Comparison of ENCODE assay signal across 17 cellular contexts in genomic region chr17:51224615-51225262, GRCh38. TPM values are rescaled to one million over a fixed set of nuclear protein-coding genes. Genes with fewer than 3 reads are reported as not detected.
DNase-seq lines count a peak whose midpoint lies in the region; ATAC-seq and TF ChIP-seq lines count a peak whose summit lies in the region.
"Had no signal": no experiment of that assay in that cellular context is flagged by ENCODE, and none has a peak within 500 bp of the region (broad histone marks: within the 10 kb centered on the region; RNA-seq: fewer than 3 reads in every experiment).

No MANE protein-coding gene starts in this region.

- peak overlapping the region in 6 of 10 donors; percentile 32 to 64 (median 59) for H3K27ac ChIP-seq in heart right ventricle
- H3K27ac ChIP-seq: gastrocnemius medialis, ovary had no signal

- H3K9me3 ChIP-seq in heart right ventricle (no peaks in the 10 kb centered on the region), T-helper 17 cell (ENCODE audit: control insufficient read depth, low read length, poor library complexity, severe bottlenecking) (no peaks in the 10 kb centered on the region)
- H3K9me3 ChIP-seq: gastrocnemius medialis, ovary had no signal

- intact Hi-C loops in heart right ventricle (cut with DNase I) = no loop called here
- intact Hi-C loops in Right ventricle myocardium inferior (cut with DNase I) = no loop called here

- H3K4me3 ChIP-seq in heart right ventricle (peak overlapping the region in 5 of 10 donors; percentile 1 to 26 (median 11)), fibroblast of pulmonary artery (replicated peaks; ENCODE audit: low read depth, low read length) (peak overlapping the region; percentile 2)
- H3K4me3 ChIP-seq: dorsolateral prefrontal cortex, gastrocnemius medialis, ovary had no signal

- WGBS in heart right ventricle, 2 donors = 27% methylated on average over 10 of the region's 10 CpGs

- H3K27me3 ChIP-seq in heart right ventricle = no peaks in the 10 kb centered on the region
- H3K27me3 ChIP-seq: dorsolateral prefrontal cortex, gastrocnemius medialis, ovary had no signal

- peaks cover 9% of the 10 kb centered on the region for H3K4me1 Mint-ChIP-seq in T-helper 17 cell
- peaks cover 7% of the 10 kb centered on the region for H3K4me1 Mint-ChIP-seq in stimulated activated effector memory CD8-positive, alpha-beta T cell treated with anti-CD3 and anti-CD28 coated beads, Interleukin-12 subunit alpha, Interleukin-12 subunit beta, amount 100 ng/mL, for 72 hours

- no peak overlapping the region for H3K4me3 Mint-ChIP-seq in T-helper 17 cell
- H3K4me3 Mint-ChIP-seq in stimulated activated effector memory CD8-positive, alpha-beta T cell treated with anti-CD3 and anti-CD28 coated beads, Interleukin-12 subunit alpha, Interleukin-12 subunit beta, amount 100 ng/mL, for 72 hours = no peak overlapping the region
- H3K4me3 Mint-ChIP-seq: stimulated activated memory B cell treated with anti-CD40 and anti-IgM and Interleukin-4, amounts not matched to agents 10 μg/mL and 1 μg/mL and 100 μg/mL, for 72 hours had no signal

- no peaks in the 10 kb centered on the region for H3K9me3 Mint-ChIP-seq in stimulated activated effector memory CD8-positive, alpha-beta T cell treated with anti-CD3 and anti-CD28 coated beads, Interleukin-12 subunit alpha, Interleukin-12 subunit beta, amount 100 ng/mL, for 72 hours
- H3K9me3 Mint-ChIP-seq: stimulated activated memory B cell treated with anti-CD40 and anti-IgM and Interleukin-4, amounts not matched to agents 10 μg/mL and 1 μg/mL and 100 μg/mL, for 72 hours had no signal

- DNase-seq in heart right ventricle = no peak
- DNase-seq in Right ventricle myocardium inferior (ENCODE audit: missing footprints) = no peak
- DNase-seq in T-helper 17 cell = no peak
- no peak for DNase-seq in fibroblast of pulmonary artery (ENCODE audit: low read depth)
- DNase-seq in stimulated activated effector memory CD8-positive, alpha-beta T cell treated with anti-CD3 and anti-CD28 coated beads, Interleukin-12 subunit alpha, Interleukin-12 subunit beta, amount 100 ng/mL, for 72 hours (ENCODE audit: low spot score in 2 of 2) = no peak
- DNase-seq in activated CD4-positive, CD25-positive, alpha-beta regulatory T cell treated with anti-CD3 and anti-CD28 coated beads, Interleukin-2, amount 50 U/mL, for 72 hours = no peak
- DNase-seq: activated CD4-positive, alpha-beta T cell treated with anti-CD3 and anti-CD28 coated beads, Interleukin-2, amount 50 U/mL, for 48 hours; dorsolateral prefrontal cortex; EL; gastrocnemius medialis; IMR-90; NCI-H1436 treated with DMSO at 0.1 percent for 48 hours; NCI-H69; ovary had no signal

- peaks cover 0 to 47% (median 10%) of the 10 kb centered on the region in 9 donors for H3K36me3 ChIP-seq in heart right ventricle
- H3K36me3 ChIP-seq: ovary had no signal

- no peak for TF ChIP-seq CTCF in heart right ventricle (IDR thresholded peaks at IDR 0.05)
- TF ChIP-seq CTCF in fibroblast of pulmonary artery (IDR thresholded peaks at IDR 0.05; ENCODE audit: low read length, missing control alignments) = no peak

- peak overlapping the region; percentile 77 for H3K27ac Mint-ChIP-seq in T-helper 17 cell
- peak overlapping the region; percentile 46 for H3K27ac Mint-ChIP-seq in stimulated activated effector memory CD8-positive, alpha-beta T cell treated with anti-CD3 and anti-CD28 coated beads, Interleukin-12 subunit alpha, Interleukin-12 subunit beta, amount 100 ng/mL, for 72 hours
- H3K27ac Mint-ChIP-seq: stimulated activated memory B cell treated with anti-CD40 and anti-IgM and Interleukin-4, amounts not matched to agents 10 μg/mL and 1 μg/mL and 100 μg/mL, for 72 hours had no signal

- peaks cover 0 to 35% (median 25%) of the 10 kb centered on the region in 9 donors for H3K4me1 ChIP-seq in heart right ventricle
- H3K4me1 ChIP-seq: gastrocnemius medialis had no signal

- ATAC-seq in heart right ventricle = peak in 2 of 8 donors; percentile 17 to 45
- no peak for ATAC-seq in Right ventricle myocardium inferior
- ATAC-seq in T-helper 17 cell = no peak
- no peak for ATAC-seq in stimulated activated effector memory CD8-positive, alpha-beta T cell treated with anti-CD3 and anti-CD28 coated beads, Interleukin-12 subunit alpha, Interleukin-12 subunit beta, amount 100 ng/mL, for 72 hours
- ATAC-seq in GM19035 (IDR thresholded peaks at IDR 0.05; ENCODE audit: unreplicated experiment) = no peak
- no peak for ATAC-seq in GM18868 (IDR thresholded peaks at IDR 0.05; ENCODE audit: unreplicated experiment)
- ATAC-seq: gastrocnemius medialis; stimulated activated memory B cell treated with anti-CD40 and anti-IgM and Interleukin-4, amounts not matched to agents 10 μg/mL and 1 μg/mL and 100 μg/mL, for 72 hours had no signal

- no peaks in the 10 kb centered on the region for H3K27me3 Mint-ChIP-seq in T-helper 17 cell
- H3K27me3 Mint-ChIP-seq: stimulated activated memory B cell treated with anti-CD40 and anti-IgM and Interleukin-4, amounts not matched to agents 10 μg/mL and 1 μg/mL and 100 μg/mL, for 72 hours had no signal

- peaks cover 3% of the 10 kb centered on the region for H3K36me3 Mint-ChIP-seq in T-helper 17 cell (ENCODE audit: low read depth)
- peaks cover 54% of the 10 kb centered on the region for H3K36me3 Mint-ChIP-seq in stimulated activated effector memory CD8-positive, alpha-beta T cell treated with anti-CD3 and anti-CD28 coated beads, Interleukin-12 subunit alpha, Interleukin-12 subunit beta, amount 100 ng/mL, for 72 hours

RNA-seq across cellular contexts. Expression of gene MBTD1, which starts 35.1 kb away (rescaled TPM):
- total RNA-seq in heart right ventricle (1 to 10 TPM; 4.7 to 8.4 (median 6.9) TPM), Right ventricle myocardium inferior (6.0 TPM), T-helper 17 cell (10 to 100 TPM; 27.5 to 33.7 TPM)
- polyA plus RNA-seq in heart right ventricle = 10 to 100 TPM in 1 of 2 donors, 1 to 10 TPM in 1; 1.8 to 11.4 TPM

RNA-seq across cellular contexts. Expression of gene UTP18, which starts 35.6 kb away (rescaled TPM):
- total RNA-seq in heart right ventricle (10 to 100 TPM in 2 of 10 donors, 1 to 10 TPM in 8; 4.8 to 13.4 (median 8.0) TPM), Right ventricle myocardium inferior (6.9 TPM), T-helper 17 cell (10 to 100 TPM; 49.3 to 54.1 TPM)
- 10 to 100 TPM in 1 of 2 donors, 1 to 10 TPM in 1; 9.7 to 12.0 TPM for polyA plus RNA-seq in heart right ventricle

RNA-seq across cellular contexts. Expression of gene NME2, which starts 58.5 kb away (rescaled TPM):
- total RNA-seq in heart right ventricle = 100 to 1,000 TPM; 117 to 302 (median 208) TPM
- polyA plus RNA-seq in heart right ventricle = 100 to 1,000 TPM; 351 to 965 TPM
- total RNA-seq in Right ventricle myocardium inferior = 278 TPM
- 100 to 1,000 TPM; 219 to 256 TPM for total RNA-seq in T-helper 17 cell
